8 cellular contexts compared by ENCODE assay signal in the genomic region with DNA sequence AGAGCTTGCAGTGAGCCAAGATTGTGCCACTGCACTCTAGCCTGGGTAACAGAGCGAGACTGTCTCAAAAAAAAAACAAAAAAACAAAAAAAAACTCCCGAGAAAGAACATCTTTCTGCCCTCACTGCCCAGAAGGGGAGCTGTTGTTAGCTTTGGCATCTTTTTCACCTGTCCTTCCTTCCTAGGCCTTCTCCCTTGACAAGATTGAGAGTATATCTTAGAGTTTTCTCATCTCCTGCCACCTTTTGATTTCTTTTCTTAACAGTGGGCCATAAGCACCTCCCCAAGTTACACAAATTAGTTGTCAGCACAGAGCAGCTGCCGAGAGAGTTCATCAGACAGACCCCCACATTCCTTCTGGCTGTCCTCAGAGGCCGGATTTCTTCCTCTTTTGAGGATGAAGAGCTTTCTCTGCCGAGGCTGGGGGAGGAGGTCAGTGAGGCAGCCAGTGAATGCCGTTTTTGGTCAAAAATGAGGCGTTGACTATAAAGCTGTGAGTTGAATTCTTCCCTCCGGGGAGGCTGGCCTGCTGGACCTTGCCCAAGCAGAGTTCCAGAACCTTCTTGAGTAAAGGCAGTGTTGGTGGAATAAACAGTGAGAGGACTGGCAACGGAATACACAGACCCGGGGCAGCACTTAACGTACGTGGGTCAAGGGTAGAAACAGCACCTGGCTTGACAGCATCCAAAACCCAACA.
A peak's percentile ranks its signal among the peaks of the same experiment; 100 is the strongest.
DNase-seq lines count a peak whose midpoint lies in the region; ATAC-seq and TF ChIP-seq lines count a peak whose summit lies in the region.

No MANE protein-coding gene starts in this region.

- no peak overlapping the region for H3K4me3 ChIP-seq in BLaER1 treated with 17β-estradiol and CSF1 and Interleukin-3, amounts not matched to agents 10 nM and 100 nM
- H3K4me3 ChIP-seq in foreskin fibroblast (ENCODE audit: low read depth in 1 of 2, low read length in 2 of 2) (peak overlapping the region in 1 of 2 donors; percentile 5), rectal smooth muscle tissue (ENCODE audit: low read length) (no peak overlapping the region)

- H3K27me3 ChIP-seq in BLaER1 treated with 17β-estradiol and CSF1 and Interleukin-3, amounts not matched to agents 10 nM and 100 nM = no peaks in the 10 kb centered on the region
- no peaks in the 10 kb centered on the region for H3K27me3 ChIP-seq in rectal smooth muscle tissue (ENCODE audit: control insufficient read depth, insufficient read depth, low read length)

- H3K9me3 ChIP-seq in BLaER1 treated with 17β-estradiol and CSF1 and Interleukin-3, amounts not matched to agents 10 nM and 100 nM (replicated peaks in 1 of 11) = no peaks in the 10 kb centered on the region

- peak overlapping the region in 5 of 11 experiments; percentile 3 to 26 (median 8); a peak in 3 of 22 replicates for H3K27ac ChIP-seq in BLaER1 treated with 17β-estradiol and CSF1 and Interleukin-3, amounts not matched to agents 10 nM and 100 nM
- peak overlapping the region; percentile 90 for H3K27ac ChIP-seq in rectal smooth muscle tissue (ENCODE audit: low read depth, low read length)

- POLR2A ChIA-PET in activated CD4-positive, alpha-beta memory T cell treated with anti-CD3 and anti-CD28 coated beads for 36 hours (lab: Charles Lee) = no interaction called here
- POLR2A ChIA-PET in naive thymus-derived CD8-positive, alpha-beta T cell (lab: Charles Lee) = no interaction called here

- CTCF ChIA-PET in activated CD4-positive, alpha-beta memory T cell treated with anti-CD3 and anti-CD28 coated beads for 36 hours (lab: Charles Lee) = no interaction called here

- peaks cover 0 to 41% (median 0%) of the 10 kb centered on the region in 11 experiments; a peak in 6 of 22 replicates for H4K20me1 ChIP-seq in BLaER1 treated with 17β-estradiol and CSF1 and Interleukin-3, amounts not matched to agents 10 nM and 100 nM

- peak overlapping the region in 8 of 11 experiments; percentile 1 to 46 (median 25); a peak in 8 of 22 replicates for H3K4me2 ChIP-seq in BLaER1 treated with 17β-estradiol and CSF1 and Interleukin-3, amounts not matched to agents 10 nM and 100 nM

- no peaks in the 10 kb centered on the region for H3K4me1 Mint-ChIP-seq in activated CD4-positive, alpha-beta memory T cell treated with anti-CD3 and anti-CD28 coated beads for 36 hours (ENCODE audit: low read depth)
- peaks cover 0 to 6% (median 5%) of the 10 kb centered on the region in 4 donors for H3K4me1 Mint-ChIP-seq in naive thymus-derived CD8-positive, alpha-beta T cell

- no peaks in the 10 kb centered on the region for H3K27me3 Mint-ChIP-seq in activated CD4-positive, alpha-beta memory T cell treated with anti-CD3 and anti-CD28 coated beads for 36 hours
- H3K27me3 Mint-ChIP-seq in naive thymus-derived CD8-positive, alpha-beta T cell = no peaks in the 10 kb centered on the region

- TF ChIP-seq CTCF in foreskin fibroblast (IDR thresholded peaks at IDR 0.05; ENCODE audit: low read depth, low read length) = peak; percentile 46

- DNase-seq in SK-MEL-5 (ENCODE audit: low read depth, low spot score) (peak; percentile 14), foreskin fibroblast (peak; percentile 43 to 71), HT-29 (ENCODE audit: low spot score) (no peak)
- no peak for DNase-seq in activated CD4-positive, alpha-beta memory T cell treated with anti-CD3 and anti-CD28 coated beads for 36 hours
- no peak for DNase-seq in naive thymus-derived CD8-positive, alpha-beta T cell

- in situ Hi-C loops in SK-MEL-5 (cut with HindIII; ENCODE audit: low pct_unique_long_range_greater_than_20kb, low sequenced_read_pairs) = no loop called here

- no peak overlapping the region for H3K27ac Mint-ChIP-seq in activated CD4-positive, alpha-beta memory T cell treated with anti-CD3 and anti-CD28 coated beads for 36 hours
- peak overlapping the region in 4 of 10 donors; percentile 4 to 38 (median 10) for H3K27ac Mint-ChIP-seq in naive thymus-derived CD8-positive, alpha-beta T cell

- H3K9me3 Mint-ChIP-seq in activated CD4-positive, alpha-beta memory T cell treated with anti-CD3 and anti-CD28 coated beads for 36 hours = no peaks in the 10 kb centered on the region
- H3K9me3 Mint-ChIP-seq in naive thymus-derived CD8-positive, alpha-beta T cell = no peaks in the 10 kb centered on the region

- intact Hi-C loops in activated CD4-positive, alpha-beta memory T cell treated with anti-CD3 and anti-CD28 coated beads for 36 hours (cut with micrococcal nuclease) = no loop called here

- H3K4me1 ChIP-seq in BLaER1 treated with 17β-estradiol and CSF1 and Interleukin-3, amounts not matched to agents 10 nM and 100 nM = peaks cover 34 to 72% (median 54%) of the 10 kb centered on the region in 10 experiments
- H3K4me1 ChIP-seq in rectal smooth muscle tissue (ENCODE audit: control insufficient read depth, insufficient read depth, low read length) = peaks cover 34% of the 10 kb centered on the region

- peaks cover 78 to 99% (median 88%) of the 10 kb centered on the region in 11 experiments for H3K36me3 ChIP-seq in BLaER1 treated with 17β-estradiol and CSF1 and Interleukin-3, amounts not matched to agents 10 nM and 100 nM
- H3K36me3 ChIP-seq in rectal smooth muscle tissue (ENCODE audit: control insufficient read depth, insufficient read depth, low read length) = peaks cover 8% of the 10 kb centered on the region

- no peak for ATAC-seq in GM18858 (IDR thresholded peaks at IDR 0.05; ENCODE audit: unreplicated experiment)
- ATAC-seq in naive thymus-derived CD8-positive, alpha-beta T cell = no peak

- H3K36me3 Mint-ChIP-seq in activated CD4-positive, alpha-beta memory T cell treated with anti-CD3 and anti-CD28 coated beads for 36 hours = peaks cover 33% of the 10 kb centered on the region
- H3K36me3 Mint-ChIP-seq in naive thymus-derived CD8-positive, alpha-beta T cell = peaks cover 0 to 79% (median 18%) of the 10 kb centered on the region in 3 donors

- no peak overlapping the region for H3K4me3 Mint-ChIP-seq in activated CD4-positive, alpha-beta memory T cell treated with anti-CD3 and anti-CD28 coated beads for 36 hours
- H3K4me3 Mint-ChIP-seq in naive thymus-derived CD8-positive, alpha-beta T cell = no peak overlapping the region

- H3K9ac ChIP-seq in BLaER1 treated with 17β-estradiol and CSF1 and Interleukin-3, amounts not matched to agents 10 nM and 100 nM = peak overlapping the region in 3 of 11 experiments; percentile 14 to 21 (median 21); a peak in 3 of 22 replicates
- no peak overlapping the region for H3K9ac ChIP-seq in rectal smooth muscle tissue (ENCODE audit: low read length)

Comparison
In these comparisons a context has a peak if more than half of its experiments do, and no peak if none do; other contexts are left out.
1. DNase-seq: peak in SK-MEL-5 (single experiment) and foreskin fibroblast (2 of 2); none in activated CD4-positive, alpha-beta memory T cell treated with anti-CD3 and anti-CD28 coated beads for 36 hours (single experiment), HT-29 (single experiment) and naive thymus-derived CD8-positive, alpha-beta T cell (0 of 10).